8 cellular contexts compared by ENCODE assay signal in genomic region chr4:185183622-185184281, GRCh38. TPM values are rescaled to one million over a fixed set of nuclear protein-coding genes. Genes with fewer than 3 reads are reported as not detected.
A peak's percentile ranks its signal among the peaks of the same experiment; 100 is the strongest.
DNase-seq lines count a peak whose midpoint lies in the region; ATAC-seq and TF ChIP-seq lines count a peak whose summit lies in the region.

No MANE protein-coding gene starts in this region.

- no peaks in the 10 kb centered on the region for H3K27me3 ChIP-seq in KMS-11 (ENCODE audit: insufficient read depth, low read depth)
- H3K27me3 ChIP-seq in PC-3 (ENCODE audit: low read length) = no peaks in the 10 kb centered on the region
- H3K27me3 ChIP-seq in esophagus squamous epithelium = no peaks in the 10 kb centered on the region

- no peak overlapping the region for H2AFZ ChIP-seq in KMS-11 (ENCODE audit: low read depth)
- H2AFZ ChIP-seq in PC-3 (ENCODE audit: low read length) = no peak overlapping the region

- H3K9me3 ChIP-seq in PC-3 (ENCODE audit: low read length) (no peaks in the 10 kb centered on the region), esophagus squamous epithelium (no peaks in the 10 kb centered on the region)

- H3K9me3 Mint-ChIP-seq in natural killer cell = no peaks in the 10 kb centered on the region

- H3K36me3 ChIP-seq in KMS-11 (ENCODE audit: insufficient read depth) (no peaks in the 10 kb centered on the region), PC-3 (ENCODE audit: low read depth, low read length) (no peaks in the 10 kb centered on the region; the same call in 1 of the 2 replicates), esophagus squamous epithelium (peaks cover 0 to 16% (median 0%) of the 10 kb centered on the region in 3 donors)

- TF ChIP-seq CTCF in KMS-11 (conservative IDR thresholded peaks at IDR 0.05; ENCODE audit: low read depth, low read length) = peak; percentile 91
- peak; percentile 80 for TF ChIP-seq CTCF in PC-3 (conservative IDR thresholded peaks at IDR 0.05; ENCODE audit: low read depth, low read length)
- peak; percentile 55 to 86 (median 76) for TF ChIP-seq CTCF in esophagus squamous epithelium (IDR thresholded peaks at IDR 0.05)
- TF ChIP-seq CTCF in natural killer cell (IDR thresholded peaks at IDR 0.05) = peak; percentile 82

- no peaks in the 10 kb centered on the region for H3K9me2 ChIP-seq in PC-3 (replicated peaks; ENCODE audit: low read length)

- intact Hi-C loops in PC-3 (cut with micrococcal nuclease) = loop anchor here (5.0 kb wide), 1 partner anchor 41 kb away; the partner anchor contains the start of gene SLC25A4
- intact Hi-C loops in esophagus squamous epithelium (cut with DNase I) = no loop called here
- intact Hi-C loops in natural killer cell (cut with micrococcal nuclease) = loop anchor here (1.0 kb wide), 1 partner anchor 143 kb away; no protein-coding TSS in a partner anchor

- no peaks in the 10 kb centered on the region for H3K27me3 Mint-ChIP-seq in natural killer cell (ENCODE audit: low read depth in 2 of 2)

- no peaks in the 10 kb centered on the region for H3K36me3 Mint-ChIP-seq in natural killer cell

- H3K4me1 ChIP-seq in KMS-11 (ENCODE audit: low read depth, poor library complexity, severe bottlenecking) (peaks cover 7% of the 10 kb centered on the region), PC-3 (ENCODE audit: insufficient read depth, low read length) (no peaks in the 10 kb centered on the region), esophagus squamous epithelium (peaks cover 0 to 12% (median 2%) of the 10 kb centered on the region in 3 donors)

- H3K4me3 Mint-ChIP-seq in natural killer cell = no peak overlapping the region

- H3K27ac ChIP-seq in KMS-11 = no peak overlapping the region
- no peak overlapping the region for H3K27ac ChIP-seq in PC-3 (ENCODE audit: low read length)
- H3K27ac ChIP-seq in esophagus squamous epithelium = no peak overlapping the region

- H3K9ac ChIP-seq in KMS-11 (no peak overlapping the region), PC-3 (ENCODE audit: low read length) (no peak overlapping the region)

- no peaks in the 10 kb centered on the region for H3F3A ChIP-seq in PC-3 (ENCODE audit: low read length, unreplicated experiment)

- ATAC-seq in PC-3 (peak; percentile 66), natural killer cell (peak; percentile 67 to 84 (median 78))
- ATAC-seq in stimulated activated naive CD8-positive, alpha-beta T cell treated with anti-CD3 and anti-CD28 coated beads, Interleukin-15, Interleukin-2, amounts not matched to agents 100 U/mL and 50 U/mL, for 24 hours = peak; percentile 57

- no peak overlapping the region for H3K4me2 ChIP-seq in KMS-11
- H3K4me2 ChIP-seq in PC-3 (ENCODE audit: low read length) = no peak overlapping the region

- H3K27ac Mint-ChIP-seq in natural killer cell = no peak overlapping the region

- CTCF ChIA-PET in PC-3 (lab: Charles Lee) = interaction anchor here (0.7 to 1.4 kb wide), 6 partner anchors 17 to 144 kb away, joined by 3 to 7 read pairs (median 4); no protein-coding TSS in a partner anchor

- peak; percentile 78 for DNase-seq in activated gamma-delta T cell treated with Interleukin-2 at 50 U/mL for 16 hours
- no peak for DNase-seq in activated gamma-delta T cell (lab: John Stamatoyannopoulos, UW)
- DNase-seq in PC-3 = peak; percentile 89
- peak; percentile 49 for DNase-seq in activated T-cell treated with anti-CD3 and anti-CD28 coated beads for 48 hours (ENCODE audit: low read depth)
- DNase-seq in esophagus squamous epithelium (lab: John Stamatoyannopoulos, UW) = peak; percentile 11
- DNase-seq in natural killer cell = peak; percentile 45
- peak; percentile 77 for DNase-seq in stimulated activated naive CD8-positive, alpha-beta T cell treated with anti-CD3 and anti-CD28 coated beads, Interleukin-15, Interleukin-2, amounts not matched to agents 100 U/mL and 50 U/mL, for 24 hours

- 35 to 39% methylated on average over 6 of the region's 6 CpGs for WGBS in esophagus squamous epithelium, 2 donors

- POLR2A ChIA-PET in PC-3 (lab: Charles Lee; ENCODE audit: unreplicated experiment) = no interaction called here

- no TSS peak for BruUV-seq in PC-3 (replicated peaks; lab: Mats Ljungman, UMichigan)

- H3K4me1 Mint-ChIP-seq in natural killer cell = peaks cover 0 to 23% of the 10 kb centered on the region in 2 donors

- H3K4me3 ChIP-seq in KMS-11 (IDR thresholded peaks at IDR 0.05; ENCODE audit: insufficient read depth, low read depth, low read length) (no peak overlapping the region), PC-3 (ENCODE audit: low read length) (no peak overlapping the region), esophagus squamous epithelium (no peak overlapping the region)

- no peak for TF ChIP-seq POLR2A in esophagus squamous epithelium (IDR thresholded peaks at IDR 0.05)

- H4K20me1 ChIP-seq in KMS-11 (ENCODE audit: insufficient read depth) (0 out of 2 replicates have a peak, but pooled peaks cover 4% of the 10 kb centered on the region), PC-3 (ENCODE audit: low read length) (no peaks in the 10 kb centered on the region)

- H3K79me2 ChIP-seq in KMS-11 (ENCODE audit: insufficient read depth, low read depth) (peaks cover 39% of the 10 kb centered on the region; the same call in 1 of the 2 replicates), PC-3 (ENCODE audit: low read length) (no peaks in the 10 kb centered on the region; the same call in 1 of the 2 replicates)

RNA-seq across cellular contexts. Expression of gene CFAP97, which starts 20.0 kb away (rescaled TPM):
- total RNA-seq in PC-3 (2014; rRNA removed) (10.5 and 12.4 TPM in 2 replicates), esophagus squamous epithelium (10 to 100 TPM; 14.6 to 34.0 (median 20.0) TPM), natural killer cell (10 to 100 TPM; 25.7 to 30.5 (median 25.9) TPM)

RNA-seq across cellular contexts. Expression of gene SNX25, which starts 25.6 kb away (rescaled TPM):
- 8.4 and 9.2 TPM in 2 replicates for total RNA-seq in PC-3 (2014; rRNA removed)
- 10 to 100 TPM in 1 of 4 donors, 1 to 10 TPM in 3; 5.5 to 18.9 (median 7.5) TPM for total RNA-seq in esophagus squamous epithelium
- total RNA-seq in natural killer cell = 10 to 100 TPM; 15.5 to 18.0 (median 16.6) TPM

RNA-seq across cellular contexts. Expression of gene SLC25A4, which starts 40.7 kb away (rescaled TPM):
- total RNA-seq in PC-3 (2014; rRNA removed) = 20.7 and 23.2 TPM in 2 replicates
- 10 to 100 TPM; 12.4 to 24.0 (median 16.3) TPM for total RNA-seq in esophagus squamous epithelium
- 1 to 10 TPM; 5.6 to 8.2 (median 7.5) TPM for total RNA-seq in natural killer cell
